15 cellular contexts compared by ENCODE assay signal in genomic region chr4:186653973-186654372, GRCh38.
A peak's percentile ranks its signal among the peaks of the same experiment; 100 is the strongest.
DNase-seq lines count a peak whose midpoint lies in the region; ATAC-seq and TF ChIP-seq lines count a peak whose summit lies in the region.
"Had no signal": no experiment of that assay in that cellular context is flagged by ENCODE, and none has a peak within 500 bp of the region (broad histone marks: within the 10 kb centered on the region; RNA-seq: fewer than 3 reads in every experiment).

No MANE protein-coding gene starts in this region.

- H3K79me2 ChIP-seq in H9 (ENCODE audit: insufficient read depth, low read length), result no peaks in the 10 kb centered on the region

- no peaks in the 10 kb centered on the region for H3K9me3 ChIP-seq in H9 (ENCODE audit: control insufficient read depth, low read depth, low read length)

- no peaks in the 10 kb centered on the region for H4K20me1 ChIP-seq in H9 (ENCODE audit: control insufficient read depth, insufficient read depth, insufficient read length)

- no peak overlapping the region for H3K4ac ChIP-seq in H9 (ENCODE audit: low read depth, low read length)

- no peaks in the 10 kb centered on the region for H3K23me2 ChIP-seq in H9 (ENCODE audit: insufficient read length, low read depth, low read length, poor library complexity, severe bottlenecking)

- no peak for TF ChIP-seq CTCF in H9 (conservative IDR thresholded peaks at IDR 0.05)
- no peak for TF ChIP-seq CTCF in VCaP (conservative IDR thresholded peaks at IDR 0.05)
- TF ChIP-seq CTCF in progenitor cell of endocrine pancreas (IDR thresholded peaks at IDR 0.05; ENCODE audit: unreplicated experiment), result no peak

- intact Hi-C loops in left colon (cut with DNase I, micrococcal nuclease), result no loop called here

- H3K9ac ChIP-seq in H9 (ENCODE audit: extremely low read depth, insufficient read length, low read length), result no peak overlapping the region

- H3K27ac ChIP-seq in H9 (ENCODE audit: insufficient read length, low read depth, low read length) (no peak overlapping the region), VCaP (peak overlapping the region; percentile 78)
- H3K27ac ChIP-seq: PC-9 had no signal

- no peak overlapping the region for H2BK12ac ChIP-seq in H9 (ENCODE audit: insufficient read length, low read depth, low read length)

- DNase-seq in H9 (no peak), left colon (no peak), progenitor cell of endocrine pancreas (ENCODE audit: low spot score, unreplicated experiment) (no peak), SW 1271 (lab: John Stamatoyannopoulos, UW) (no peak), CD1c-positive myeloid dendritic cell (ENCODE audit: extremely low spot score) (no peak), SK-N-DZ (ENCODE audit: low spot score) (no peak)
- DNase-seq: CD4-positive, alpha-beta T cell; GOT3; KG1; MV-4-11; NCI-H187; NCI-H2227 treated with DMSO at 0.1 percent for 48 hours; NCI-H524; PC-9 had no signal

- H3K27me3 Mint-ChIP-seq in H9 (ENCODE audit: low read depth) (no peaks in the 10 kb centered on the region), progenitor cell of endocrine pancreas (no peaks in the 10 kb centered on the region)

- H3K4me1 Mint-ChIP-seq in H9 (peaks cover 55 to 61% of the 10 kb centered on the region in 2 experiments), progenitor cell of endocrine pancreas (ENCODE audit: low read depth) (peaks cover 21% of the 10 kb centered on the region)

- H4K8ac ChIP-seq in H9 (replicated peaks; ENCODE audit: insufficient read length, low read depth, low read length), result no peak overlapping the region

- H3K18ac ChIP-seq in H9 (ENCODE audit: insufficient read length, low read depth, low read length), result no peak overlapping the region

- H2BK5ac ChIP-seq in H9 (ENCODE audit: insufficient read length, low read length), result no peak overlapping the region

- no peak overlapping the region for H3K23ac ChIP-seq in H9 (ENCODE audit: insufficient read length, low read depth, low read length)

- H3K4me1 ChIP-seq in H9 (ENCODE audit: insufficient read depth, low read length), result peaks cover 9% of the 10 kb centered on the region; the same call in 1 of the 2 replicates

- no peaks in the 10 kb centered on the region for H3K27me3 ChIP-seq in H9 (ENCODE audit: insufficient read depth, low read length)

- peak; percentile 41 for ATAC-seq in left colon

- H4K5ac ChIP-seq in H9 (ENCODE audit: insufficient read length, low read depth, low read length), result no peak overlapping the region

- H2BK15ac ChIP-seq in H9 (ENCODE audit: low read depth, low read length), result no peak overlapping the region

- H3T11ph ChIP-seq in H9 (ENCODE audit: low read length), result no peak overlapping the region

- no peak overlapping the region for H3K56ac ChIP-seq in H9 (ENCODE audit: insufficient read length, low read depth, low read length)

- H3K4me3 Mint-ChIP-seq in H9 (no peak overlapping the region), progenitor cell of endocrine pancreas (ENCODE audit: low read depth) (no peak overlapping the region)
- H3K4me3 Mint-ChIP-seq: CD4-positive, alpha-beta T cell had no signal

- H4K91ac ChIP-seq in H9 (ENCODE audit: insufficient read length, low read depth, low read length), result no peak overlapping the region

- H2BK120ac ChIP-seq in H9 (ENCODE audit: low read depth, low read length, poor library complexity, severe bottlenecking), result no peak overlapping the region

- H2BK20ac ChIP-seq in H9 (ENCODE audit: low read depth, low read length, poor library complexity, severe bottlenecking), result no peak overlapping the region

- no CpG with 5 or more reads among the region's 3 CpGs for WGBS in H9 (ENCODE audit: extremely low coverage, insufficient read length, low lambda C conversion rate)

- H2AFZ ChIP-seq in H9 (ENCODE audit: low read length), result no peak overlapping the region
- H2AFZ ChIP-seq: PC-9 had no signal

- peak overlapping the region; percentile 12 to 53 (median 31); a peak in 4 of 7 replicates for H3K27ac Mint-ChIP-seq in H9
- H3K27ac Mint-ChIP-seq in progenitor cell of endocrine pancreas, result peak overlapping the region; percentile 79
- H3K27ac Mint-ChIP-seq: CD4-positive, alpha-beta T cell had no signal

- H3K9me3 Mint-ChIP-seq in H9 (no peaks in the 10 kb centered on the region), progenitor cell of endocrine pancreas (ENCODE audit: low read depth) (no peaks in the 10 kb centered on the region)
- H3K9me3 Mint-ChIP-seq: CD4-positive, alpha-beta T cell had no signal

- H3K14ac ChIP-seq in H9 (ENCODE audit: insufficient read depth, low read length), result no peak overlapping the region

- H3K36me3 Mint-ChIP-seq in H9 (ENCODE audit: insufficient read depth in 1 of 3, low read depth in 3 of 3) (peaks cover 9 to 39% (median 20%) of the 10 kb centered on the region in 3 experiments; a peak in 6 of 7 replicates), progenitor cell of endocrine pancreas (ENCODE audit: insufficient read depth) (peaks cover 16% of the 10 kb centered on the region)

- peaks cover 3% of the 10 kb centered on the region for H3K79me1 ChIP-seq in H9 (ENCODE audit: insufficient read depth, low read depth, low read length, poor library complexity, severe bottlenecking)

- no peak overlapping the region for H2AK5ac ChIP-seq in H9 (ENCODE audit: insufficient read length, low read length)

- no peak overlapping the region for H3K4me2 ChIP-seq in H9 (ENCODE audit: insufficient read depth, insufficient read length, low read length)
- H3K4me2 ChIP-seq: PC-9 had no signal
